Comparison of ENCODE assay signal across 10 cellular contexts in the genomic region with DNA sequence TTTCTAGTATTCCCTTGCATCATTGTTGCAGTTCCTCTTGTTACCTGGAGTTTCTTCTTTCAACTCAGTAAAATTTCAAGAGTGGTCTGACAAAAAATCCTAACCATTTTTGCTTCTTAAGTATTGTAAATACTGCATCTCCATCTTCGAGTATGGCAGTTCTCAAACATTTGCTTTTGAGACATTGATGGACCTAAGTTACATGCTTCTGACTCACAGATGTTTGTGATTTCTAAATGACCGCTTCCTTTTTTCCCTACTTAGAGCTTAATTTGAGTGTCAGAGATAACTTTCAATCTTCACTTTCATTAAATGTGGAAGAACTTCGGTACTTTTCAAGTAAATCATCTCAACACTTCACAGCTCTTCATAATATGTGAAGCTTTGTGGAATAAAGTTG. TPM values are rescaled to one million over a fixed set of nuclear protein-coding genes. Genes with fewer than 3 reads are reported as not detected.
DNase-seq lines count a peak whose midpoint lies in the region; ATAC-seq and TF ChIP-seq lines count a peak whose summit lies in the region.
"Had no signal": no experiment of that assay in that cellular context is flagged by ENCODE, and none has a peak within 500 bp of the region (broad histone marks: within the 10 kb centered on the region; RNA-seq: fewer than 3 reads in every experiment).

No MANE protein-coding gene starts in this region.

- 51 to 56% methylated on average over 3 of the region's 3 CpGs for WGBS in upper lobe of left lung, 2 donors

- intact Hi-C loops in activated CD8-positive, alpha-beta T cell treated with anti-CD3 and anti-CD28 coated beads for 36 hours (cut with micrococcal nuclease), result loop anchor here (10.0 kb wide), 1 partner anchor 62 kb away; no protein-coding TSS in a partner anchor
- intact Hi-C loops in dorsolateral prefrontal cortex (cut with DNase I), result loop anchor here (10.0 kb wide), 2 partner anchors 148 to 268 kb away; no protein-coding TSS in a partner anchor

- H3K9me3 ChIP-seq in upper lobe of left lung, result no peaks in the 10 kb centered on the region

- H3K27me3 ChIP-seq in upper lobe of left lung, result no peaks in the 10 kb centered on the region
- H3K27me3 ChIP-seq in dorsolateral prefrontal cortex, result no peaks in the 10 kb centered on the region

- TF ChIP-seq EP300 in upper lobe of left lung (IDR thresholded peaks at IDR 0.05), result no peak

- no peak for TF ChIP-seq CTCF in activated CD8-positive, alpha-beta T cell treated with anti-CD3 and anti-CD28 coated beads for 36 hours (IDR thresholded peaks at IDR 0.05)
- TF ChIP-seq CTCF in upper lobe of left lung (IDR thresholded peaks at IDR 0.05), result no peak
- TF ChIP-seq CTCF in dorsolateral prefrontal cortex (IDR thresholded peaks at IDR 0.05 in 54 of 56, conservative IDR thresholded peaks at IDR 0.05 in 2 of 56; ENCODE audit: low read depth in 1 of 56, partially characterized antibody in 56 of 56), result no peak

- H3K4me3 Mint-ChIP-seq in activated CD8-positive, alpha-beta T cell treated with anti-CD3 and anti-CD28 coated beads for 36 hours, result peak overlapping the region; percentile 58
- peak overlapping the region; percentile 11 to 86 (median 54) for H3K4me3 Mint-ChIP-seq in naive B cell

- H3K27ac ChIP-seq in upper lobe of left lung (no peak overlapping the region), dorsolateral prefrontal cortex (peak overlapping the region in 1 of 59 donors; percentile 20)

- H3K4me3 ChIP-seq in upper lobe of left lung (no peak overlapping the region), dorsolateral prefrontal cortex (peak overlapping the region in 3 of 59 donors; percentile 12 to 30 (median 18))

- H3K4me1 Mint-ChIP-seq in activated CD8-positive, alpha-beta T cell treated with anti-CD3 and anti-CD28 coated beads for 36 hours (ENCODE audit: low read depth), result peaks cover 61% of the 10 kb centered on the region
- peaks cover 40 to 76% (median 63%) of the 10 kb centered on the region in 3 donors for H3K4me1 Mint-ChIP-seq in naive B cell

- no peaks in the 10 kb centered on the region for H3K27me3 Mint-ChIP-seq in activated CD8-positive, alpha-beta T cell treated with anti-CD3 and anti-CD28 coated beads for 36 hours
- no peaks in the 10 kb centered on the region for H3K27me3 Mint-ChIP-seq in naive B cell

- ATAC-seq in activated CD8-positive, alpha-beta T cell treated with anti-CD3 and anti-CD28 coated beads for 36 hours, result no peak
- ATAC-seq in naive B cell (ENCODE audit: low read depth in 2 of 2) (no peak), upper lobe of left lung (ENCODE audit: low FRiP score in 2 of 2) (no peak)

- POLR2A ChIA-PET in activated CD8-positive, alpha-beta T cell treated with anti-CD3 and anti-CD28 coated beads for 36 hours (lab: Charles Lee), result interaction anchor here (1.3 kb wide), 1 partner anchor 13 kb away, joined by 5 read pairs; no protein-coding TSS in a partner anchor

- H3K9me3 Mint-ChIP-seq in activated CD8-positive, alpha-beta T cell treated with anti-CD3 and anti-CD28 coated beads for 36 hours, result no peaks in the 10 kb centered on the region
- no peaks in the 10 kb centered on the region for H3K9me3 Mint-ChIP-seq in naive B cell

- no peak for TF ChIP-seq POLR2A in upper lobe of left lung (IDR thresholded peaks at IDR 0.05)

- H3K4me1 ChIP-seq in upper lobe of left lung, result peaks cover 24 to 33% (median 31%) of the 10 kb centered on the region in 4 donors

- peak overlapping the region; percentile 82 for H3K27ac Mint-ChIP-seq in activated CD8-positive, alpha-beta T cell treated with anti-CD3 and anti-CD28 coated beads for 36 hours
- peak overlapping the region in 5 of 6 donors; percentile 3 to 84 (median 34) for H3K27ac Mint-ChIP-seq in naive B cell

- H3K36me3 Mint-ChIP-seq in activated CD8-positive, alpha-beta T cell treated with anti-CD3 and anti-CD28 coated beads for 36 hours (ENCODE audit: low read depth), result peaks cover 36% of the 10 kb centered on the region
- H3K36me3 Mint-ChIP-seq in naive B cell, result peaks cover 0 to 5% of the 10 kb centered on the region in 2 donors

- H3K36me3 ChIP-seq in upper lobe of left lung, result peaks cover 0 to 16% (median 0%) of the 10 kb centered on the region in 4 donors

- CTCF ChIA-PET in activated CD8-positive, alpha-beta T cell treated with anti-CD3 and anti-CD28 coated beads for 36 hours (lab: Charles Lee), result interaction anchor here (1.2 to 2.8 kb wide), 2 partner anchors 9 to 62 kb away, joined by 3 to 12 read pairs; no protein-coding TSS in a partner anchor

- DNase-seq in ELR (ENCODE audit: low read depth) (peak; percentile 47), HT1080 (ENCODE audit: low read depth) (peak; percentile 20), naive B cell (peak; percentile 13), upper lobe of left lung (no peak), dorsolateral prefrontal cortex (no peak), glomerular visceral epithelial cell (ENCODE audit: extremely low spot score) (no peak)
- DNase-seq in activated CD8-positive, alpha-beta T cell treated with anti-CD3 and anti-CD28 coated beads for 36 hours, result no peak
- DNase-seq: activated CD4-positive, alpha-beta T cell treated with anti-CD3 and anti-CD28 coated beads for 48 hours; H7; NCI-H510A had no signal

RNA-seq across cellular contexts. Expression of gene UHRF2, which starts 4.2 kb away (rescaled TPM):
- 47.8 and 58.5 TPM in 2 replicates for total RNA-seq in HT1080 (2014; rRNA removed; shearing (Covaris generic))
- polyA plus RNA-seq in HT1080 (2015; cell fraction: cytosol; rRNA removed), result 48.6 and 57.5 TPM in 2 replicates
- polyA plus RNA-seq in HT1080 (2015; cell fraction: nucleus; rRNA removed), result 222 and 223 TPM in 2 replicates
- total RNA-seq in activated CD8-positive, alpha-beta T cell treated with anti-CD3 and anti-CD28 coated beads for 36 hours, result 10 to 100 TPM; 57.0 to 60.1 TPM
- polyA plus RNA-seq in naive B cell (ENCODE audit: low read depth in 6 of 6), result 10 to 100 TPM in 5 of 6 donors, 1 to 10 TPM in 1; 7.2 to 52.4 (median 23.6) TPM
- total RNA-seq in upper lobe of left lung (100 to 1,000 TPM in 1 of 6 donors, 10 to 100 TPM in 5; 30.4 to 110 (median 36.1) TPM), dorsolateral prefrontal cortex (100 to 1,000 TPM in 1 of 120 experiments, 10 to 100 TPM in 119; 34.8 to 107 (median 53.6) TPM)

Comparison
In these comparisons a context has a peak if more than half of its experiments do, and no peak if none do; other contexts are left out.
1. DNase-seq: peak in ELR (single experiment), HT1080 (single experiment) and naive B cell (single experiment); none in activated CD8-positive, alpha-beta T cell treated with anti-CD3 and anti-CD28 coated beads for 36 hours (single experiment), upper lobe of left lung (0 of 2), dorsolateral prefrontal cortex (0 of 10) and glomerular visceral epithelial cell (single experiment).